1 cellular context compared by ENCODE assay signal in the genomic region with DNA sequence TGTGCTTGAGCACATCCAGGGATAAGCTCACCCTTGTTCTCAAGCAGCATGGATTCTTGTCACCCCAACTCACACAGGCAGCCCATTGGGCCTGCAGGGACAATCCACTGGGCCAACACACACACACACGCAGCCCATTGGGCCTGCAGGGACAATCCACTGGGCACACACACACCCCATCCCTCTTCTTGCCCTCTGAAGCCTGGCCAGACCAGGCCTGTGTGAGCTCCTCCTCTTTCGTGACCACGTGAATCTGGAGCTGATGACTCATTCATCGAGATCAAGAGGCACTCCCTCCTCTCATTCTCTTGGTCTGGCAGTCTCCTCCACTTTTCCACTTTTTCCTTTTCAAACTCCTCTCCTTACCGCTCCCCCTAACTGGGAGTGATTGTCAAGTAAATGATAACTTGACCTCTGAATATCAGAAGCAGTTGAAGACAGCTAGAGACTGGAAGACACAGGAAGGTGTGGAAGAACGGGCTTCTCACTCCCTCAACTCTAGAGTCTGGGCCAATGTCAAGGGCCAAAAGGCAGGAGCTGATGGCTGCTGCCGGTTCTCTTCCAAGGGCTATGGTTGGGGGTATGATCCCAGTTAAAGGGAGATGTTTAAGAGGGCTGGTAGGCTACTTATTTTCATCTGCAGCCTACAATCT.
TF ChIP-seq lines count a peak whose summit lies in the region.

No MANE protein-coding gene starts in this region.

TF ChIP-seq in HCT116, 20 proteins besides CTCF, POLR2A, EP300 and RAD21 (continued from another document):
- TF ChIP-seq ZBTB33 (IDR thresholded peaks at IDR 0.05; ENCODE audit: extremely low read depth, insufficient replicate concordance, low read length) (no peak), CEBPB (IDR thresholded peaks at IDR 0.05; ENCODE audit: low read depth) (no peak)
